12 cellular contexts compared by ENCODE assay signal in the genomic region with DNA sequence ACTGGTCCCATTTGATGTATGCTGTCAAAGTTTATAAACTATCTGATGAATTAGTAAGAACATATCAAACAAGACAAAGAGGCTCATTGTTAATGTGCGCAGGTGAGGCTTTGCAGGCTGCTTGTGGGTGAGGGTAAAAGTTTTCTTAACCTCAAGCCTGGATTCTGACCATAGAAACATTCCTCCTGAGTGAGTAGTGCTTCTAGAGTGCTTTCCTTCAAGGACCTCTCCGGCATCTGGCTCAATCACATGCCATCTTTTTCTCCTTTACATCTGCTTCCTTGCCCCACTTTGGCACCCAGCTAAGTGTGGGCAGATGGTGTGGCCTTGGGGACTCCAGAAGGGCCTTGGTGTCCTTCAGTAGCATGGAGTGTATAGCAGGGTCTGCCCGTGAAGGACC.
DNase-seq lines count a peak whose midpoint lies in the region; TF ChIP-seq lines count a peak whose summit lies in the region.
"Had no signal": no experiment of that assay in that cellular context is flagged by ENCODE, and none has a peak within 500 bp of the region (broad histone marks: within the 10 kb centered on the region; RNA-seq: fewer than 3 reads in every experiment).

No MANE protein-coding gene starts in this region.

- H3K27ac ChIP-seq in epithelial cell of prostate, result peak overlapping the region; percentile 19

- peak; percentile 70 for DNase-seq in EL
- DNase-seq in NCI-H524 treated with DMSO at 0.1 percent for 48 hours (lab: John Stamatoyannopoulos, UW), result peak; percentile 63
- DNase-seq in epithelial cell of prostate (ENCODE audit: low read depth, low spot score), result peak; percentile 71
- no peak for DNase-seq in progenitor cell of endocrine pancreas (ENCODE audit: low spot score, unreplicated experiment)
- no peak for DNase-seq in SKM-1 treated with dmso at 0.1 percent for 144 hours (lab: John Stamatoyannopoulos, UW; ENCODE audit: unreplicated experiment)
- no peak for DNase-seq in stimulated activated CD4-positive, alpha-beta T cell treated with anti-CD3 and anti-CD28 coated beads, Interleukin-4, amount 100 ng/mL, for 1 hour
- DNase-seq in NCI-H510A (lab: John Stamatoyannopoulos, UW), result no peak
- DNase-seq in stimulated activated CD8-positive, alpha-beta memory T cell treated with anti-CD3 and anti-CD28 coated beads, Interleukin-4, amount 100 ng/mL, for 48 hours, result no peak
- DNase-seq: activated CD8-positive, alpha-beta memory T cell treated with anti-CD3 and anti-CD28 coated beads, Interleukin-2, amount 50 U/mL, for 4 hours; CD4-positive, alpha-beta memory T cell; NCI-H2081 had no signal

- peak overlapping the region; percentile 38 for H3K27ac Mint-ChIP-seq in progenitor cell of endocrine pancreas
- H3K27ac Mint-ChIP-seq: CD4-positive, alpha-beta memory T cell had no signal

- no peak overlapping the region for H3K4me3 Mint-ChIP-seq in progenitor cell of endocrine pancreas (ENCODE audit: low read depth)
- H3K4me3 Mint-ChIP-seq: CD4-positive, alpha-beta memory T cell; nephron had no signal

- no peaks in the 10 kb centered on the region for H3K9me3 Mint-ChIP-seq in progenitor cell of endocrine pancreas (ENCODE audit: low read depth)
- H3K9me3 Mint-ChIP-seq: nephron had no signal

- H3K27me3 Mint-ChIP-seq in progenitor cell of endocrine pancreas, result no peaks in the 10 kb centered on the region

- peaks cover 59% of the 10 kb centered on the region for H3K4me1 Mint-ChIP-seq in progenitor cell of endocrine pancreas (ENCODE audit: low read depth)
- H3K4me1 Mint-ChIP-seq: CD4-positive, alpha-beta memory T cell had no signal

- TF ChIP-seq CTCF in progenitor cell of endocrine pancreas (IDR thresholded peaks at IDR 0.05; ENCODE audit: unreplicated experiment), result no peak

- no peaks in the 10 kb centered on the region for H3K36me3 Mint-ChIP-seq in progenitor cell of endocrine pancreas (ENCODE audit: insufficient read depth)
- H3K36me3 Mint-ChIP-seq: CD4-positive, alpha-beta memory T cell had no signal

Comparison
In these comparisons a context has a peak if more than half of its experiments do, and no peak if none do; other contexts are left out.
1. DNase-seq: peak in EL (single experiment), NCI-H524 treated with DMSO at 0.1 percent for 48 hours (single experiment) and epithelial cell of prostate (single experiment); none in progenitor cell of endocrine pancreas (single experiment), SKM-1 treated with dmso at 0.1 percent for 144 hours (single experiment), stimulated activated CD4-positive, alpha-beta T cell treated with anti-CD3 and anti-CD28 coated beads, Interleukin-4, amount 100 ng/mL, for 1 hour (single experiment), NCI-H510A (single experiment) and stimulated activated CD8-positive, alpha-beta memory T cell treated with anti-CD3 and anti-CD28 coated beads, Interleukin-4, amount 100 ng/mL, for 48 hours (single experiment).